Comparison of ENCODE assay signal across 8 cellular contexts in the genomic region with DNA sequence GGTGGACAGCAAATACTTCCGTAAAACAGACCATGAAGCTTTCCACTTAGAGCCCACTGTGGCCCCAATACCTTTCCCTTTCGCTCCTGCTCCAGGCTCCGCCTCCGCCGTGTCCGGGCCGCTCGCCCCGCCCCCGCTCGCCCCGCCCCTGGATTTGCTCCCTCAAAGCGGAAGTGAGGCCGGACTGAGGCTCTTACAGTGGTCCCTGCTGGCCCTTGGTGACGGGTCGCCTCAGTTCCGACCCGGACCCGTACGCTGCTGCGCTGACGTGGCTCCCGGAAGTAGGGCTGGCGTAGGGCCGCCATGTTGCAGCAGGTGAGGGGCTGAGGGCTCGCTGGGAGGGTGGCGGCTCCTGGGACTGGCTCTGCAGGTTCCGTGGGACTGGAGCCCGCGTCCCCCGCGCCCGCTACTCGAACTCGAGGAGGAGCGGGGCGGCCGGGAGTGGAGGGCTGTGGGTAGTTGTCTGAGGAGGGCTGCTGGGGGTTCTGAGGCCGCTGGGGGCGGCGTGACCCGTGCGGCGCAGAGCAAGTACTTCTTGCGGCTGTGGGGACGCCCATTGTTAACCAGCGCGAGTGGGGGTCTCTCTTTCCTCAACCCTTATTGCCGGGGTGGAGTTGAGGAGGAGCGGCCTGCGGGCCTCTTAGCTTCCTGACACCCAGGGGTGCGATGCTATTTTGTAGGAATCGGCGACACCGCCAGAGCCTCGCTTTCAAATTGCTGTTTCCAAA. TPM values are rescaled to one million over a fixed set of nuclear protein-coding genes. Genes with fewer than 3 reads are reported as not detected.
DNase-seq lines count a peak whose midpoint lies in the region; ATAC-seq and TF ChIP-seq lines count a peak whose summit lies in the region.
"Not testable (repeated sequence)": the region's sequence is repeated elsewhere in the genome, so short reads cannot be mapped to it uniquely, and the experiment has no call there.

A gene (plus strand): TSS at position 193 of the 728 bp plus-strand sequence. CDS start 111 bp downstream, at position 304.

- peaks cover 22% of the 10 kb centered on the region for H3K36me3 Mint-ChIP-seq in HFFc6 (ENCODE audit: low read depth)

- ATAC-seq in gastroesophageal sphincter: peak; percentile 100

- TF ChIP-seq POLR2A in gastroesophageal sphincter (IDR thresholded peaks at IDR 0.05): peak; percentile 31 to 53

- WGBS in gastroesophageal sphincter (ENCODE audit: low coverage in 1 of 2), 2 donors: 0% methylated on average over 1 of the region's 56 CpGs

- not testable (repeated sequence) for TF ChIP-seq EP300 in gastroesophageal sphincter (IDR thresholded peaks at IDR 0.05)

- H3K36me3 ChIP-seq in gastroesophageal sphincter, neutrophil: not testable (repeated sequence)

- DNase-seq in GM04504 (ENCODE audit: low read depth): peak; percentile 79
- peak; percentile 94 for DNase-seq in HFFc6
- DNase-seq in NAMALWA (ENCODE audit: low spot score): peak; percentile 92
- peak; percentile 96 for DNase-seq in SK-MEL-5 (ENCODE audit: low read depth, low spot score)
- DNase-seq in activated naive CD4-positive, alpha-beta T cell treated with Interleukin-2 at 50 U/mL for 16 hours: peak; percentile 97

- peak within 1 kb of the TSS; percentile 83 to 88 (median 85) for H3K27ac ChIP-seq in gastroesophageal sphincter
- H3K27ac ChIP-seq in neutrophil: peak within 1 kb of the TSS; percentile 88

- H3K9me3 ChIP-seq in gastroesophageal sphincter, neutrophil: not testable (repeated sequence)

- in situ Hi-C loops in SK-MEL-5 (cut with HindIII; ENCODE audit: low pct_unique_long_range_greater_than_20kb, low sequenced_read_pairs): not testable (repeated sequence)

- H3K4me1 Mint-ChIP-seq in HFFc6 (ENCODE audit: low read depth): peaks cover 25% of the 10 kb centered on the region

- peaks cover 0 to 19% (median 0%) of the 10 kb centered on the region in 3 donors for H3K4me1 ChIP-seq in gastroesophageal sphincter
- not testable (repeated sequence) for H3K4me1 ChIP-seq in neutrophil (ENCODE audit: control insufficient read depth in 1 of 2, insufficient read depth in 1 of 2, low read depth in 1 of 2, low read length in 1 of 2)

- not testable (repeated sequence) for H3K27me3 Mint-ChIP-seq in HFFc6 (ENCODE audit: insufficient read depth)

- not testable (repeated sequence) for H3K27me3 ChIP-seq in gastroesophageal sphincter, neutrophil

- TF ChIP-seq CTCF in HFFc6 (IDR thresholded peaks at IDR 0.05); subcutaneous adipose tissue (IDR thresholded peaks at IDR 0.05; ENCODE audit: low read depth): not testable (repeated sequence)
- peak in 1 of 4 experiments; percentile 14 for TF ChIP-seq CTCF in gastroesophageal sphincter (IDR thresholded peaks at IDR 0.05)
- TF ChIP-seq CTCF in neutrophil (IDR thresholded peaks at IDR 0.05): peak; percentile 41

- peak within 1 kb of the TSS; percentile 61 to 94 for H3K4me3 ChIP-seq in gastroesophageal sphincter
- peak within 1 kb of the TSS; percentile 58 to 71 for H3K4me3 ChIP-seq in neutrophil (ENCODE audit: low read depth in 1 of 2, low read length in 1 of 2)

- peak within 1 kb of the TSS; percentile 91 for H3K27ac Mint-ChIP-seq in HFFc6

- H3K4me3 Mint-ChIP-seq in HFFc6: peak within 1 kb of the TSS; percentile 88

- not testable (repeated sequence) for H3K9me3 Mint-ChIP-seq in HFFc6

RNA-seq across cellular contexts. Expression of the gene that starts here (rescaled TPM):
- 10 to 100 TPM; 50.0 to 65.2 (median 59.6) TPM for total RNA-seq in HFFc6 (2021; fragmentation: NEBNext Ultra II Directional; extraction: Animal tissue kit (Norgen Biotek cat#: 25700))
- total RNA-seq in SK-MEL-5 (2014; rRNA removed; shearing (Covaris generic)): 78.8 and 92.5 TPM in 2 replicates
- polyA plus RNA-seq in SK-MEL-5 (2015; cell fraction: cytosol; rRNA removed): 42.8 and 46.3 TPM in 2 replicates
- polyA plus RNA-seq in SK-MEL-5 (2015; cell fraction: nucleus; rRNA removed): 23.3 and 41.8 TPM in 2 replicates
- total RNA-seq in gastroesophageal sphincter (10 to 100 TPM; 23.5 to 58.6 (median 32.2) TPM), subcutaneous adipose tissue (10 to 100 TPM; 30.0 to 64.9 (median 42.5) TPM)

Comparison
In these comparisons a context has a peak if more than half of its experiments do, and no peak if none do; other contexts are left out.
1. Peak in every context shown above with its lines: DNase-seq, ATAC-seq, H3K4me3 ChIP-seq and H3K27ac ChIP-seq.